Comparison of ENCODE assay signal across 11 cellular contexts in the genomic region with DNA sequence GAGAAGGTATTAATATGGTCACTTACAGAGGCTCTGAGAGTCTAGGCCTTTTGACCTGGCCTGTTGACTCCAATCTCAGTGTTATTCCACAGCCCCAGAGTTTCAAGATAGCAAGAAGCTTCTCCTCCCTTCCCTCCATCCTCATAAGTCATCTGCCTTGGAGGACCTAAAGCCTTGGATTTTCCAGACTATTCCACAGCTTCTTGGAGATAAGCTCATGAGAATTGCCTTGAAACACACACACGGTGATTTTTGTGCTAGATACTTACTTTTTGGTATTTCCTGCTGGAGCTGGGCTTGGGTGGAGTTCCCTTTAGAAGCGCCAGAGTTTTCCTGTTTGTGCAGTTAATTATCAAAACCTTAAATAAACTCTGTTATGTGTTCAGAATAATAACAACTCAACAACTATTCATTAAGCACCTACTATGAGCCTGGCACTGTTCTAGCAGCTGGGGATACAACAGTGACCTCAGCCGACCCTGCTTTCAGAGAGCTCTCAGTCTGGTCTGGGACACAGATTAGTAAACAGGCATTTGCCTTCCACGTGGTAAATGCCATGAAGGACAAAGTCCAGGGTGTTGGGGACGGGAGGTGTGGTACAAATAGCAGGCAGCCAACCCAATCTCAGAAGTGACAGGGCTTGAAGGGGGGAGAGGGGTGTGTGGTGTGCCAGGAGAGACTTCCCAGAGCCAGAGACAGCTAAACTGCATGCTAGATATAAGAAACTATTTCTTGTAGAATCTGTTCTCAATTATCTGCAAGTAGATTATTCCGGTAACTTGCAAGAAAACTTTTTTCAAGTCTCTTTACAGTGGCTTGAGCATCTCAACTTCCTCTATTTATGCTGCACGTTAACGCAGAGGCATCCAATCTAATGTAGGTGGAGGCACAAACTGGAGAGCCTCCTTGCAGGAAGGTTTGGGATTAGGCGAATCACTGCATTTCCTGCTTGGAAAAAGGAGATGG. TPM values are rescaled to one million over a fixed set of nuclear protein-coding genes. Genes with fewer than 3 reads are reported as not detected.
DNase-seq lines count a peak whose midpoint lies in the region; FAIRE-seq and TF ChIP-seq lines count a peak whose summit lies in the region.
"Had no signal": no experiment of that assay in that cellular context is flagged by ENCODE, and none has a peak within 500 bp of the region (broad histone marks: within the 10 kb centered on the region; RNA-seq: fewer than 3 reads in every experiment).

No MANE protein-coding gene starts in this region.

- H3K27ac ChIP-seq in esophagus (ENCODE audit: low read depth in 2 of 2, low read length in 1 of 2), result peak overlapping the region; percentile 31 to 63
- peak overlapping the region; percentile 45 to 48 for H3K27ac ChIP-seq in tibial artery

- no peak for FAIRE-seq in RCC 7860 (lab: Jason Lieb, UNC)
- FAIRE-seq: G401.6 had no signal

- H3K27me3 ChIP-seq in esophagus (ENCODE audit: control insufficient read depth in 1 of 2, insufficient read depth in 2 of 2, low read length in 2 of 2) (no peaks in the 10 kb centered on the region), tibial artery (no peaks in the 10 kb centered on the region)

- H3K4me3 ChIP-seq in esophagus (ENCODE audit: low read depth in 1 of 2, low read length in 2 of 2) (no peak overlapping the region), tibial artery (no peak overlapping the region)

- TF ChIP-seq CTCF in tibial artery (IDR thresholded peaks at IDR 0.05), result no peak

- 39 to 51% methylated on average over 9 of the region's 9 CpGs for WGBS in esophagus, 2 donors

- H3K36me3 ChIP-seq in esophagus (ENCODE audit: control insufficient read depth in 2 of 2, insufficient read depth in 2 of 2, low read length in 1 of 2) (no peaks in the 10 kb centered on the region), tibial artery (no peaks in the 10 kb centered on the region)

- H3K9me3 ChIP-seq in esophagus (ENCODE audit: control insufficient read depth in 2 of 2, insufficient read depth in 1 of 2, low read depth in 1 of 2, low read length in 1 of 2) (no peaks in the 10 kb centered on the region), tibial artery (no peaks in the 10 kb centered on the region)

- peaks cover 0 to 2% of the 10 kb centered on the region in 2 donors for H3K4me1 ChIP-seq in esophagus (ENCODE audit: control insufficient read depth in 2 of 2, insufficient read depth in 2 of 2, low read length in 1 of 2)
- H3K4me1 ChIP-seq in tibial artery, result peaks cover 0 to 33% (median 7%) of the 10 kb centered on the region in 4 donors

- intact Hi-C loops in tibial artery (cut with DNase I; ENCODE audit: low total_unique reads), result no loop called here

- peak; percentile 8 for DNase-seq in NCI-H69 (lab: John Stamatoyannopoulos, UW)
- peak; percentile 10 for DNase-seq in midbrain (lab: John Stamatoyannopoulos, UW)
- peak; percentile 48 to 77 for DNase-seq in tibial artery
- DNase-seq in medulla oblongata (ENCODE audit: extremely low spot score), result no peak
- DNase-seq in RCC 7860 (ENCODE audit: low spot score), result no peak
- DNase-seq in stimulated activated naive CD4-positive, alpha-beta T cell (lab: John Stamatoyannopoulos, UW), result no peak
- DNase-seq in NCI-H446 treated with DMSO at 0.1 percent for 48 hours (lab: John Stamatoyannopoulos, UW), result no peak
- DNase-seq: cortex of kidney, NCI-H510A treated with DMSO at 0.1 percent for 48 hours had no signal

RNA-seq across cellular contexts. Expression of a gene that starts 55.9 kb away (rescaled TPM):
- 1 to 10 TPM; 5.8 to 9.0 TPM for polyA plus RNA-seq in esophagus

Comparison
In these comparisons a context has a peak if more than half of its experiments do, and no peak if none do; other contexts are left out.
1. DNase-seq: peak in NCI-H69 (single experiment), midbrain (single experiment) and tibial artery (2 of 2); none in medulla oblongata (single experiment), RCC 7860 (single experiment), stimulated activated naive CD4-positive, alpha-beta T cell (0 of 6) and NCI-H446 treated with DMSO at 0.1 percent for 48 hours (single experiment).